In genomic region chr16:35909351-35909954, GRCh38 we compare ENCODE assay signal across 19 cellular contexts.
A peak's percentile ranks its signal among the peaks of the same experiment; 100 is the strongest.
DNase-seq lines count a peak whose midpoint lies in the region; ATAC-seq and TF ChIP-seq lines count a peak whose summit lies in the region.
"Had no signal": no experiment of that assay in that cellular context is flagged by ENCODE, and none has a peak within 500 bp of the region (broad histone marks: within the 10 kb centered on the region; RNA-seq: fewer than 3 reads in every experiment).

No MANE protein-coding gene starts in this region.

- H3K27me3 ChIP-seq in BLaER1 treated with 17β-estradiol and CSF1 and Interleukin-3, amounts not matched to agents 10 nM and 100 nM, result no peaks in the 10 kb centered on the region
- no peaks in the 10 kb centered on the region for H3K27me3 ChIP-seq in osteoblast (ENCODE audit: insufficient read depth, low read length)
- no peaks in the 10 kb centered on the region for H3K27me3 ChIP-seq in upper lobe of right lung
- H3K27me3 ChIP-seq in aorta (ENCODE audit: control insufficient read depth in 1 of 2, insufficient read depth in 2 of 2, low read length in 1 of 2), result no peaks in the 10 kb centered on the region
- H3K27me3 ChIP-seq: BE2C had no signal

- intact Hi-C loops in cardiac septum (cut with DNase I) (no loop called here), Right ventricle myocardium superior (cut with DNase I) (no loop called here), upper lobe of right lung (cut with DNase I) (no loop called here), aorta (cut with DNase I) (no loop called here)

- H3K4me3 ChIP-seq in BLaER1 treated with 17β-estradiol and CSF1 and Interleukin-3, amounts not matched to agents 10 nM and 100 nM, result no peak overlapping the region
- no peak overlapping the region for H3K4me3 ChIP-seq in osteoblast (ENCODE audit: insufficient read depth, low read length)
- no peak overlapping the region for H3K4me3 ChIP-seq in upper lobe of right lung
- no peak overlapping the region for H3K4me3 ChIP-seq in aorta (ENCODE audit: low read length in 2 of 2)
- H3K4me3 ChIP-seq: GM12878 had no signal

- DNase-seq in cardiac septum (ENCODE audit: low spot score) (peak; percentile 24), Right ventricle myocardium superior (no peak), osteoblast (ENCODE audit: insufficient read length, low spot score, missing footprints) (peak; percentile 8), upper lobe of right lung (no peak), aorta (no peak)
- DNase-seq: 8988T; BE2C; C1 segment of cervical spinal cord; CD4-positive, alpha-beta memory T cell; CD4-positive, CD25-positive, alpha-beta regulatory T cell; CD8-positive, alpha-beta memory T cell; COR-L47; DMS153; DMS79; EL had no signal

- no peak overlapping the region for H2AFZ ChIP-seq in osteoblast (ENCODE audit: low read length)

- peak overlapping the region in 6 of 11 experiments; percentile 33 to 69 (median 57); a peak in 8 of 22 replicates for H3K4me2 ChIP-seq in BLaER1 treated with 17β-estradiol and CSF1 and Interleukin-3, amounts not matched to agents 10 nM and 100 nM
- no peak overlapping the region for H3K4me2 ChIP-seq in osteoblast (ENCODE audit: insufficient read depth, low read length)

- H4K20me1 ChIP-seq in BLaER1 treated with 17β-estradiol and CSF1 and Interleukin-3, amounts not matched to agents 10 nM and 100 nM, result no peaks in the 10 kb centered on the region
- no peaks in the 10 kb centered on the region for H4K20me1 ChIP-seq in osteoblast (ENCODE audit: insufficient read depth, low read length)

- 0 out of 2 replicates have a peak, but pooled peaks have one; percentile 28 for TF ChIP-seq CTCF in 22Rv1 (IDR thresholded peaks at IDR 0.05)
- TF ChIP-seq CTCF in osteoblast (IDR thresholded peaks at IDR 0.05; ENCODE audit: extremely low read depth, low read depth, low read length), result no peak
- TF ChIP-seq CTCF in upper lobe of right lung (IDR thresholded peaks at IDR 0.05), result no peak

- ATAC-seq in Right ventricle myocardium superior (ENCODE audit: poor library complexity) (no peak), upper lobe of right lung (no peak), HG03280 (IDR thresholded peaks at IDR 0.05; ENCODE audit: unreplicated experiment) (no peak), aorta (ENCODE audit: low FRiP score) (no peak)
- ATAC-seq: GM12878 had no signal

- no peaks in the 10 kb centered on the region for H3K79me2 ChIP-seq in osteoblast (ENCODE audit: insufficient read depth, low read length)

- peaks cover 6 to 50% (median 31%) of the 10 kb centered on the region in 10 experiments; a peak in 17 of 20 replicates for H3K4me1 ChIP-seq in BLaER1 treated with 17β-estradiol and CSF1 and Interleukin-3, amounts not matched to agents 10 nM and 100 nM
- H3K4me1 ChIP-seq in osteoblast (ENCODE audit: insufficient read depth, low read length) (no peaks in the 10 kb centered on the region), upper lobe of right lung (no peaks in the 10 kb centered on the region), aorta (ENCODE audit: control insufficient read depth in 1 of 2, insufficient read depth in 2 of 2, low read length in 2 of 2) (no peaks in the 10 kb centered on the region)
- H3K4me1 ChIP-seq: BE2C had no signal

- peaks cover 33 to 96% (median 73%) of the 10 kb centered on the region in 11 experiments; a peak in 21 of 22 replicates for H3K9me3 ChIP-seq in BLaER1 treated with 17β-estradiol and CSF1 and Interleukin-3, amounts not matched to agents 10 nM and 100 nM (replicated peaks in 1 of 11)
- peaks cover 2% of the 10 kb centered on the region for H3K9me3 ChIP-seq in osteoblast (ENCODE audit: low read depth, low read length)
- H3K9me3 ChIP-seq in upper lobe of right lung, result no peaks in the 10 kb centered on the region
- H3K9me3 ChIP-seq in aorta (ENCODE audit: control insufficient read depth, low read length), result no peaks in the 10 kb centered on the region
- H3K9me3 ChIP-seq: BE2C had no signal

- 81 to 84% methylated on average over 6 of the region's 6 CpGs for WGBS in aorta, 2 donors

- no peak overlapping the region for H3K9ac ChIP-seq in BLaER1 treated with 17β-estradiol and CSF1 and Interleukin-3, amounts not matched to agents 10 nM and 100 nM

- no peaks in the 10 kb centered on the region for H3K36me3 ChIP-seq in BLaER1 treated with 17β-estradiol and CSF1 and Interleukin-3, amounts not matched to agents 10 nM and 100 nM
- H3K36me3 ChIP-seq in osteoblast (ENCODE audit: insufficient read depth, low read length) (no peaks in the 10 kb centered on the region), upper lobe of right lung (no peaks in the 10 kb centered on the region), aorta (ENCODE audit: control insufficient read depth in 1 of 2, insufficient read depth in 2 of 2, low read length in 1 of 2) (no peaks in the 10 kb centered on the region)
- H3K36me3 ChIP-seq: BE2C had no signal

- H3K27ac ChIP-seq in 22Rv1 (no peak overlapping the region), osteoblast (ENCODE audit: low read depth, low read length) (no peak overlapping the region), upper lobe of right lung (no peak overlapping the region), aorta (ENCODE audit: low read depth in 1 of 2, low read length in 2 of 2) (no peak overlapping the region)
- H3K27ac ChIP-seq in BLaER1 treated with 17β-estradiol and CSF1 and Interleukin-3, amounts not matched to agents 10 nM and 100 nM, result peak overlapping the region in 2 of 11 experiments; percentile 61 to 62; a peak in 4 of 22 replicates

Comparison
In these comparisons a context has a peak if more than half of its experiments do, and no peak if none do; other contexts are left out.
1. DNase-seq: peak in cardiac septum (single experiment) and osteoblast (single experiment); none in Right ventricle myocardium superior (single experiment), upper lobe of right lung (single experiment) and aorta (0 of 2).